Comparison of ENCODE assay signal across 25 cellular contexts in the genomic region with DNA sequence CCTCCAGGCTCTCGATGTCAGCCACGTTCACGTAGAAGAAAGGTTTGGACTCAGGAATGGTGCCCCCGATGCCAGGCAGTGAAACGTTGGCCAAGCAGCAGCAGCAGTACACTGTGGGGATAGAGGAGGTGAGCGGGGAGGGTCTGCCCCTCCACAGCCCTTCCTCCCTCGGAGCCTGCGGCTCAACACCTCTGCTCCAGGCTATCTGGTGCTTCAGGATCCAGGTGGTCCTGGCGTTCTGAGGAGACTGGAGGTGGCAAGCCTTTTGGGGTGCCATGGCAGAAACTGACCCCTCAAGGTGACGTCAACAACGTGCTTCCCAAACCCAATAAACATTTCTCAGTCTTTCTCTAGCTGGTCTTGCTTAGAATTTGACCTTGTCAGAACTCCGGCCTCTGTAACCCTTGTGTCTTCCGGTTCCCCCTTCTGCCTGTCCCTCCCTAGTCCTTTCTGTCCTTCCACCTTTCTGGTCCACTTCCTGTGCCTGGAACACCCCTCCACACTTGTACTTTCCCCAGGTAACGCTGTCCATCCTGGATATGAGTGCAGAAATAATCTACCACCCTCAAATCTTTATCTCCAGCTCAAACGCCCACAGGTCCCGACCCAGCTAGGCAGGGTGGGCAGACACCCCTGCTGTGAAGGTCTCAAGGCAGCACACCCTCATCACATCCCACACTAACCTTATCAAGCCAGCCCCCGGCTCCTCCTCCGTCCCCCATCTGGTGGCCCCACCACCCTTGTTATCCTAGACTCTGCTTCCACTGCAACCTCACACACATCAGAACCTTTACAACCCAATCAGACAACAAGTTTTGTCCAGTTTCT. TPM values are rescaled to one million over a fixed set of nuclear protein-coding genes. Genes with fewer than 3 reads are reported as not detected.
DNase-seq lines count a peak whose midpoint lies in the region; ATAC-seq and TF ChIP-seq lines count a peak whose summit lies in the region.
"Had no signal": no experiment of that assay in that cellular context is flagged by ENCODE, and none has a peak within 500 bp of the region (broad histone marks: within the 10 kb centered on the region; RNA-seq: fewer than 3 reads in every experiment).

No MANE protein-coding gene starts in this region.

- H3K4me3 Mint-ChIP-seq in CD14-positive monocyte (no peak overlapping the region), natural killer cell (no peak overlapping the region)
- no peak overlapping the region for H3K4me3 Mint-ChIP-seq in CD8-positive, alpha-beta T cell
- H3K4me3 Mint-ChIP-seq in activated naive CD8-positive, alpha-beta T cell treated with anti-CD3 and anti-CD28 coated beads, Interleukin-2, amount 50 U/mL, for 24 hours, result no peak overlapping the region
- H3K4me3 Mint-ChIP-seq: activated CD8-positive, alpha-beta memory T cell treated with anti-CD3 and anti-CD28 coated beads, Interleukin-2, amount 10 ng/mL, durations not matched to agents 7 days and 5 days; H9 had no signal

- ATAC-seq in CD8-positive, alpha-beta T cell, result no peak
- no peak for ATAC-seq in activated naive CD8-positive, alpha-beta T cell treated with anti-CD3 and anti-CD28 coated beads, Interleukin-2, amount 50 U/mL, for 24 hours
- ATAC-seq in natural killer cell (no peak), esophagus mucosa (no peak), right cardiac atrium (no peak)
- ATAC-seq: activated CD8-positive, alpha-beta memory T cell treated with anti-CD3 and anti-CD28 coated beads, Interleukin-2, amount 10 ng/mL, durations not matched to agents 7 days and 5 days; heart left ventricle; left cardiac atrium; sciatic nerve had no signal

- peaks cover 29% of the 10 kb centered on the region for H3K36me3 ChIP-seq in CD8-positive, alpha-beta T cell (ENCODE audit: insufficient read depth, low read length)
- peaks cover 43% of the 10 kb centered on the region for H3K36me3 ChIP-seq in right atrium auricular region

- POLR2A ChIA-PET in CD8-positive, alpha-beta T cell (lab: Charles Lee), result no interaction called here

- TF ChIP-seq CTCF in CD14-positive monocyte (IDR thresholded peaks at IDR 0.05) (no peak), natural killer cell (IDR thresholded peaks at IDR 0.05) (no peak), GM13976 (IDR thresholded peaks at IDR 0.05; ENCODE audit: borderline replicate concordance, control extremely low read depth, extremely low read depth, insufficient read depth, missing control alignments) (no peak), right atrium auricular region (IDR thresholded peaks at IDR 0.05) (no peak)
- no peak for TF ChIP-seq CTCF in CD8-positive, alpha-beta T cell (IDR thresholded peaks at IDR 0.05)

- in situ Hi-C loops in GM13976 (cut with MboI; ENCODE audit: low sequenced_read_pairs, unreplicated experiment), result no loop called here

- peaks cover 0 to 4% (median 1%) of the 10 kb centered on the region in 3 donors for H3K27me3 Mint-ChIP-seq in CD14-positive monocyte (ENCODE audit: low read depth in 3 of 3)
- H3K27me3 Mint-ChIP-seq in CD8-positive, alpha-beta T cell (ENCODE audit: low read depth), result no peaks in the 10 kb centered on the region
- no peaks in the 10 kb centered on the region for H3K27me3 Mint-ChIP-seq in activated naive CD8-positive, alpha-beta T cell treated with anti-CD3 and anti-CD28 coated beads, Interleukin-2, amount 50 U/mL, for 24 hours
- no peaks in the 10 kb centered on the region for H3K27me3 Mint-ChIP-seq in natural killer cell (ENCODE audit: low read depth in 2 of 2)
- H3K27me3 Mint-ChIP-seq: activated CD8-positive, alpha-beta memory T cell treated with anti-CD3 and anti-CD28 coated beads, Interleukin-2, amount 10 ng/mL, durations not matched to agents 7 days and 5 days; naive B cell had no signal

- 91% methylated on average over 18 of the region's 18 CpGs for WGBS in right cardiac atrium

- no peak overlapping the region for H3K4me3 ChIP-seq in CD8-positive, alpha-beta T cell (ENCODE audit: low read depth, low read length)
- H3K4me3 ChIP-seq in right atrium auricular region (no peak overlapping the region), right cardiac atrium (ENCODE audit: low read length) (no peak overlapping the region)
- H3K4me3 ChIP-seq: heart left ventricle, Peyer's patch had no signal

- DNase-seq in CD14-positive monocyte (ENCODE audit: low spot score), result no peak
- DNase-seq in CD8-positive, alpha-beta T cell, result no peak
- no peak for DNase-seq in activated naive CD8-positive, alpha-beta T cell treated with anti-CD3 and anti-CD28 coated beads, Interleukin-2, amount 50 U/mL, for 24 hours
- no peak for DNase-seq in natural killer cell
- no peak for DNase-seq in GM13976 (ENCODE audit: low spot score)
- no peak for DNase-seq in right atrium auricular region (ENCODE audit: low spot score)
- DNase-seq in right cardiac atrium, result no peak
- DNase-seq: activated CD8-positive, alpha-beta memory T cell treated with anti-CD3 and anti-CD28 coated beads, Interleukin-2, amount 10 ng/mL, durations not matched to agents 7 days and 5 days; amniotic stem cell; C1 segment of cervical spinal cord; DMS 273 treated with DMSO at 0.1 percent for 48 hours; foreskin fibroblast; H9; heart left ventricle; left cardiac atrium; mesendoderm; naive B cell; NCI-H1694; trophoblast cell had no signal

- H3K36me3 Mint-ChIP-seq in CD14-positive monocyte, result peaks cover 21 to 34% of the 10 kb centered on the region in 2 donors
- H3K36me3 Mint-ChIP-seq in CD8-positive, alpha-beta T cell, result peaks cover 81% of the 10 kb centered on the region
- H3K36me3 Mint-ChIP-seq in activated naive CD8-positive, alpha-beta T cell treated with anti-CD3 and anti-CD28 coated beads, Interleukin-2, amount 50 U/mL, for 24 hours (ENCODE audit: low read depth), result peaks cover 20% of the 10 kb centered on the region
- H3K36me3 Mint-ChIP-seq in natural killer cell, result no peaks in the 10 kb centered on the region

- H3K27me3 ChIP-seq in CD8-positive, alpha-beta T cell (ENCODE audit: insufficient read depth, low read length), result no peaks in the 10 kb centered on the region
- H3K27me3 ChIP-seq in right atrium auricular region, result no peaks in the 10 kb centered on the region
- H3K27me3 ChIP-seq in right cardiac atrium (ENCODE audit: control insufficient read depth, insufficient read depth), result no peaks in the 10 kb centered on the region
- H3K27me3 ChIP-seq: heart left ventricle, Peyer's patch had no signal

- H3K27ac ChIP-seq in CD8-positive, alpha-beta T cell (ENCODE audit: low read depth, low read length), result no peak overlapping the region
- H3K27ac ChIP-seq in right atrium auricular region, result no peak overlapping the region
- no peak overlapping the region for H3K27ac ChIP-seq in right cardiac atrium (ENCODE audit: low read length)
- H3K27ac ChIP-seq: heart left ventricle, HL-60 had no signal

- intact Hi-C loops in CD14-positive monocyte (cut with micrococcal nuclease) (no loop called here), natural killer cell (cut with micrococcal nuclease) (no loop called here), right cardiac atrium (cut with DNase I) (no loop called here)
- intact Hi-C loops in CD8-positive, alpha-beta T cell (cut with DNase I, micrococcal nuclease), result no loop called here

- H3K9me3 Mint-ChIP-seq in CD14-positive monocyte (no peaks in the 10 kb centered on the region), natural killer cell (no peaks in the 10 kb centered on the region)
- H3K9me3 Mint-ChIP-seq in CD8-positive, alpha-beta T cell, result no peaks in the 10 kb centered on the region
- no peaks in the 10 kb centered on the region for H3K9me3 Mint-ChIP-seq in activated naive CD8-positive, alpha-beta T cell treated with anti-CD3 and anti-CD28 coated beads, Interleukin-2, amount 50 U/mL, for 24 hours
- H3K9me3 Mint-ChIP-seq: H9, naive B cell had no signal

- peak overlapping the region in 4 of 7 donors; percentile 3 to 21 (median 14) for H3K27ac Mint-ChIP-seq in CD14-positive monocyte
- peak overlapping the region; percentile 39 for H3K27ac Mint-ChIP-seq in CD8-positive, alpha-beta T cell
- H3K27ac Mint-ChIP-seq in activated naive CD8-positive, alpha-beta T cell treated with anti-CD3 and anti-CD28 coated beads, Interleukin-2, amount 50 U/mL, for 24 hours, result peak overlapping the region; percentile 21
- H3K27ac Mint-ChIP-seq in natural killer cell, result peak overlapping the region; percentile 39 to 61
- H3K27ac Mint-ChIP-seq: activated CD8-positive, alpha-beta memory T cell treated with anti-CD3 and anti-CD28 coated beads, Interleukin-2, amount 10 ng/mL, durations not matched to agents 7 days and 5 days had no signal

- H3K4me1 Mint-ChIP-seq in CD14-positive monocyte (peaks cover 34% of the 10 kb centered on the region), natural killer cell (peaks cover 7 to 9% of the 10 kb centered on the region in 2 donors)
- peaks cover 2% of the 10 kb centered on the region for H3K4me1 Mint-ChIP-seq in CD8-positive, alpha-beta T cell (ENCODE audit: low read depth)
- H3K4me1 Mint-ChIP-seq in activated naive CD8-positive, alpha-beta T cell treated with anti-CD3 and anti-CD28 coated beads, Interleukin-2, amount 50 U/mL, for 24 hours, result peaks cover 4% of the 10 kb centered on the region
- H3K4me1 Mint-ChIP-seq: H9 had no signal

- H3K4me1 ChIP-seq in CD8-positive, alpha-beta T cell (ENCODE audit: insufficient read depth, low read length), result no peaks in the 10 kb centered on the region
- no peaks in the 10 kb centered on the region for H3K4me1 ChIP-seq in right atrium auricular region
- H3K4me1 ChIP-seq in right cardiac atrium (ENCODE audit: control insufficient read depth, insufficient read depth, low read length), result no peaks in the 10 kb centered on the region

- H3K9me3 ChIP-seq in CD8-positive, alpha-beta T cell (ENCODE audit: low read length), result no peaks in the 10 kb centered on the region
- H3K9me3 ChIP-seq in right atrium auricular region (no peaks in the 10 kb centered on the region), right cardiac atrium (ENCODE audit: control insufficient read depth, low read length) (no peaks in the 10 kb centered on the region)
- H3K9me3 ChIP-seq: heart left ventricle, Peyer's patch had no signal

- CTCF ChIA-PET in CD8-positive, alpha-beta T cell (lab: Charles Lee), result interaction anchor here (1.0 to 3.1 kb wide), 2 partner anchors 11 to 45 kb away, joined by 3 to 14 read pairs; no protein-coding TSS in a partner anchor

RNA-seq across cellular contexts. Expression of gene DENND11, which starts 36.5 kb away (rescaled TPM):
- 1 to 10 TPM; 1.4 to 1.9 TPM for polyA plus RNA-seq in CD14-positive monocyte
- total RNA-seq in CD8-positive, alpha-beta T cell, result 10 to 100 TPM; 41.9 to 42.4 TPM
- 10 to 100 TPM; 28.9 to 57.0 (median 47.6) TPM for total RNA-seq in natural killer cell
- 6.9 TPM for total RNA-seq in esophagus mucosa
- 10 to 100 TPM in 1 of 2 donors, 1 to 10 TPM in 1; 6.5 to 10.6 TPM for total RNA-seq in right atrium auricular region
- 10 to 100 TPM; 10.6 to 11.9 (median 11.6) TPM for total RNA-seq in right cardiac atrium
- polyA plus RNA-seq in right cardiac atrium, result 5.2 TPM

RNA-seq across cellular contexts. Expression of gene WEE2, which starts 42.7 kb away (rescaled TPM):
- polyA plus RNA-seq in CD14-positive monocyte (not detected), right cardiac atrium (not detected)
- under 1 TPM; 0.22 to 0.27 TPM for total RNA-seq in CD8-positive, alpha-beta T cell
- total RNA-seq in natural killer cell (under 1 TPM; 0.16 to 0.68 (median 0.23) TPM), esophagus mucosa (not detected), right atrium auricular region (not detected), right cardiac atrium (not detected)
- total RNA-seq: activated CD8-positive, alpha-beta memory T cell treated with anti-CD3 and anti-CD28 coated beads, Interleukin-2, amount 10 ng/mL, durations not matched to agents 7 days and 5 days; H9; left cardiac atrium; LHCN-M2; Peyer's patch; sciatic nerve had no signal
- polyA plus RNA-seq: AG04450, heart left ventricle had no signal
